35 cellular contexts compared by ENCODE assay signal in the genomic region with DNA sequence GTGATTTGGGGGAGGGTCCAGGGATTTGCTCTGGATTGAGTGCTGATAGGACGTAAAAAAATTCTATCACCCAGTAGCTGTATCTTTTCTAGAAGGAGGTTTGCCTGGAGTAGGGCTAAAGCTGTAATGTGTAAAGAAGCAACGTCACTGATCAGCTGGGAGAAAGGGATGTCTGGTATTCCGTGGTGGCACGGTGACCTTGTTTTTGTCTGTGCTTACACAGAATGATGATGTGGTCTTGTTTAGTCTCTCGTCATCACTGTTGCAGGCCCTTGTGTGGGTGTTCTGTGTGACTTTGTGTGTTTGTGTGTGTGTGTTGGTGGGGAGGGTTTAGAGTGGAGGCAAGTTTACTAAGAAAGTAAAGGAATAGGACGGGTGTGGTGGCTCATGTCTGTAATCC.
"Had no signal": no experiment of that assay in that cellular context is flagged by ENCODE, and none has a peak within 500 bp of the region (broad histone marks: within the 10 kb centered on the region; RNA-seq: fewer than 3 reads in every experiment).

No MANE protein-coding gene starts in this region.

- H3K27ac ChIP-seq: body of pancreas, cardiac muscle cell, colonic mucosa, dorsolateral prefrontal cortex, gastrocnemius medialis, pancreas, prostate gland, sigmoid colon, tibial nerve, VCaP had no signal

- H3K4me1 Mint-ChIP-seq: activated T-helper 17 cell treated with anti-CD3 and anti-CD28 coated beads, Interleukin-2, amount 50 U/mL, for 72 hours had no signal

- DNase-seq: activated CD4-positive, alpha-beta T cell treated with anti-CD3 and anti-CD28 coated beads for 48 hours; activated CD4-positive, alpha-beta T cell treated with anti-CD3 and anti-CD28 coated beads, Interleukin-2, amount 50 U/mL, for 48 hours; activated CD8-positive, alpha-beta memory T cell treated with anti-CD3 and anti-CD28 coated beads for 24 hours; activated gamma-delta T cell treated with Interleukin-2 at 50 U/mL for 16 hours; activated naive CD4-positive, alpha-beta T cell treated with anti-CD3 and anti-CD28 coated beads, Interleukin-2, amount 50 U/mL, for 16 hours; anterior cingulate cortex; body of pancreas; cerebellar nuclear complex; colonic mucosa; dorsolateral prefrontal cortex; effector memory CD4-positive, alpha-beta T cell; gastrocnemius medialis; hippocampal formation; left cardiac atrium; mammary epithelial cell; naive thymus-derived CD4-positive, alpha-beta T cell; nucleus accumbens; pancreas; retina; sigmoid colon; small intestine; stimulated activated CD4-positive, alpha-beta T cell treated with anti-CD3 and anti-CD28 coated beads, Interleukin-15, amount 100 ng/mL, for 24 hours; stimulated activated CD4-positive, alpha-beta T cell treated with anti-CD3 and anti-CD28 coated beads, Interleukin-2, amount 100 ng/mL, for 24 hours; stimulated activated naive CD4-positive, alpha-beta T cell treated with Interleukin-2 at 50 U/mL for 16 hours; T-helper 9 cell had no signal

- H3K9me3 Mint-ChIP-seq: activated T-helper 17 cell treated with anti-CD3 and anti-CD28 coated beads, Interleukin-2, amount 50 U/mL, for 72 hours; mesothelial cell of epicardium; naive thymus-derived CD4-positive, alpha-beta T cell; T-helper 1 cell treated with Interleukin-12 subunit alpha and Interleukin-12 subunit beta and Interleukin-4 antibody, amounts not matched to agents 30 μg/mL and 1 μg/mL, for 36 hours had no signal

- H3K36me3 Mint-ChIP-seq: mesothelial cell of epicardium had no signal

- ATAC-seq: activated CD4-positive, CD25-positive, alpha-beta regulatory T cell treated with anti-CD3 and anti-CD28 coated beads, Interleukin-2, amount 50 U/mL, for 24 hours; activated T-helper 17 cell treated with anti-CD3 and anti-CD28 coated beads, Interleukin-2, amount 50 U/mL, for 72 hours; body of pancreas; gastrocnemius medialis; left cardiac atrium; naive thymus-derived CD4-positive, alpha-beta T cell; pancreas had no signal

- H3K9me3 ChIP-seq: body of pancreas, colonic mucosa, gastrocnemius medialis, pancreas, prostate gland, sigmoid colon, tibial nerve had no signal

- H3K36me3 ChIP-seq: cardiac muscle cell, colonic mucosa, gastrocnemius medialis, pancreas, prostate gland, sigmoid colon, tibial nerve had no signal

- H3K27ac Mint-ChIP-seq: activated T-helper 17 cell treated with anti-CD3 and anti-CD28 coated beads, Interleukin-2, amount 50 U/mL, for 72 hours; mesothelial cell of epicardium; T-helper 1 cell treated with Interleukin-12 subunit alpha and Interleukin-12 subunit beta and Interleukin-4 antibody, amounts not matched to agents 30 μg/mL and 1 μg/mL, for 36 hours had no signal

- H3K4me3 Mint-ChIP-seq: activated T-helper 17 cell treated with anti-CD3 and anti-CD28 coated beads, Interleukin-2, amount 50 U/mL, for 72 hours; mesothelial cell of epicardium; naive thymus-derived CD4-positive, alpha-beta T cell; T-helper 1 cell treated with Interleukin-12 subunit alpha and Interleukin-12 subunit beta and Interleukin-4 antibody, amounts not matched to agents 30 μg/mL and 1 μg/mL, for 36 hours had no signal

- H3K4me1 ChIP-seq: gastrocnemius medialis had no signal

- H3K27me3 Mint-ChIP-seq: activated T-helper 17 cell treated with anti-CD3 and anti-CD28 coated beads, Interleukin-2, amount 50 U/mL, for 72 hours; naive thymus-derived CD4-positive, alpha-beta T cell had no signal

- H3K4me3 ChIP-seq: body of pancreas, cardiac muscle cell, colonic mucosa, dorsolateral prefrontal cortex, gastrocnemius medialis, pancreas, prostate gland, sigmoid colon, tibial nerve had no signal

- FAIRE-seq: keratinocyte, pancreas, small intestine, TTC549 had no signal

- H3K27me3 ChIP-seq: body of pancreas, colonic mucosa, dorsolateral prefrontal cortex, gastrocnemius medialis, pancreas, sigmoid colon, tibial nerve had no signal
